20 cellular contexts compared by ENCODE assay signal in the genomic region with DNA sequence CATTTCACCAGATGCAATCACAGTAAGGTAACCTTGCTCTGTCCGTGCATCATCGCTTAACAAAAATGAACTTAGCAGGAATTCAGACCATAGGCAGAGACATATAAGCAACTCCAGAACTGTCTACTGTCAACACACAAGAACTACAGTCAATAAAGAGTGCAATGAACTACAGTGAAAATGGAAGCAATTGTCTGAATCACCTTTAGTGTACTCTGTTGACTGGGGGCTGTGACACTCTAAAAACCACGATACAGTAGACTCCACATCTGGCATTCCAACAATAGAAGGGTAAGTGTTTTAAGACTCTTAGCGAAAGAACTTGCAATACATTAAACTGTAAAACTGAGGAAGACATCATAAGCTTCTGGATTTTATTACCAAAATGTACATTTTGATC.
A peak's percentile ranks its signal among the peaks of the same experiment; 100 is the strongest.
DNase-seq lines count a peak whose midpoint lies in the region; ATAC-seq, FAIRE-seq and TF ChIP-seq lines count a peak whose summit lies in the region.
"Had no signal": no experiment of that assay in that cellular context is flagged by ENCODE, and none has a peak within 500 bp of the region (broad histone marks: within the 10 kb centered on the region; RNA-seq: fewer than 3 reads in every experiment).

No MANE protein-coding gene starts in this region.

- H3K9me3 Mint-ChIP-seq in activated naive CD8-positive, alpha-beta T cell treated with anti-CD3 and anti-CD28 coated beads, Interleukin-2, amount 50 U/mL, for 24 hours, result no peaks in the 10 kb centered on the region
- no peaks in the 10 kb centered on the region for H3K9me3 Mint-ChIP-seq in activated naive CD8-positive, alpha-beta T cell treated with anti-CD3 and anti-CD28 coated beads for 36 hours
- no peaks in the 10 kb centered on the region for H3K9me3 Mint-ChIP-seq in CD4-positive, alpha-beta T cell
- no peaks in the 10 kb centered on the region for H3K9me3 Mint-ChIP-seq in activated CD4-positive, alpha-beta T cell treated with anti-CD3 and anti-CD28 coated beads, Interleukin-2, amount 10 ng/mL, durations not matched to agents 24 days and 14 days

- no peak overlapping the region for H3K27ac Mint-ChIP-seq in activated naive CD8-positive, alpha-beta T cell treated with anti-CD3 and anti-CD28 coated beads, Interleukin-2, amount 50 U/mL, for 24 hours
- H3K27ac Mint-ChIP-seq in activated naive CD8-positive, alpha-beta T cell treated with anti-CD3 and anti-CD28 coated beads for 36 hours, result no peak overlapping the region
- no peak overlapping the region for H3K27ac Mint-ChIP-seq in CD4-positive, alpha-beta T cell
- H3K27ac Mint-ChIP-seq in activated CD4-positive, alpha-beta T cell treated with anti-CD3 and anti-CD28 coated beads, Interleukin-2, amount 10 ng/mL, durations not matched to agents 24 days and 14 days, result no peak overlapping the region
- H3K27ac Mint-ChIP-seq: CD14-positive monocyte had no signal

- H3K9me3 ChIP-seq in kidney (ENCODE audit: control insufficient read depth in 1 of 2, low read length in 2 of 2), result no peaks in the 10 kb centered on the region
- H3K9me3 ChIP-seq in CD4-positive, alpha-beta T cell (ENCODE audit: control insufficient read depth, low read length), result no peaks in the 10 kb centered on the region

- no peaks in the 10 kb centered on the region for H3K36me3 ChIP-seq in kidney (ENCODE audit: control insufficient read depth in 1 of 2, insufficient read depth in 2 of 2, low read length in 2 of 2)

- peak; percentile 46 for ATAC-seq in activated naive CD8-positive, alpha-beta T cell treated with anti-CD3 and anti-CD28 coated beads, Interleukin-2, amount 50 U/mL, for 24 hours
- no peak for ATAC-seq in CD4-positive, alpha-beta T cell (ENCODE audit: poor library complexity)
- ATAC-seq: GM12878, HepG2, K562 had no signal

- H3K36me3 Mint-ChIP-seq in activated naive CD8-positive, alpha-beta T cell treated with anti-CD3 and anti-CD28 coated beads, Interleukin-2, amount 50 U/mL, for 24 hours (ENCODE audit: low read depth), result peaks cover 3% of the 10 kb centered on the region
- H3K36me3 Mint-ChIP-seq in activated naive CD8-positive, alpha-beta T cell treated with anti-CD3 and anti-CD28 coated beads for 36 hours, result peaks cover 19% of the 10 kb centered on the region
- H3K36me3 Mint-ChIP-seq in CD4-positive, alpha-beta T cell (ENCODE audit: low read depth), result peaks cover 35% of the 10 kb centered on the region
- no peaks in the 10 kb centered on the region for H3K36me3 Mint-ChIP-seq in activated CD4-positive, alpha-beta T cell treated with anti-CD3 and anti-CD28 coated beads, Interleukin-2, amount 10 ng/mL, durations not matched to agents 24 days and 14 days (ENCODE audit: low read depth)

- POLR2A ChIA-PET in CD4-positive, alpha-beta T cell (lab: Charles Lee), result no interaction called here

- H3K9ac ChIP-seq in kidney (ENCODE audit: low read length in 2 of 2), result no peak overlapping the region

- H3K27me3 ChIP-seq in CD4-positive, alpha-beta T cell (ENCODE audit: control insufficient read depth, insufficient read depth, low read length), result no peaks in the 10 kb centered on the region

- TF ChIP-seq CTCF in kidney (IDR thresholded peaks at IDR 0.05; ENCODE audit: borderline replicate concordance, extremely low read depth, insufficient read depth), result no peak
- no peak for TF ChIP-seq CTCF in CD4-positive, alpha-beta T cell (IDR thresholded peaks at IDR 0.05)

- H3K27ac ChIP-seq in kidney (ENCODE audit: low read depth in 2 of 2, low read length in 2 of 2), result no peak overlapping the region
- no peak overlapping the region for H3K27ac ChIP-seq in CD4-positive, alpha-beta T cell (ENCODE audit: low read depth, low read length)

- intact Hi-C loops in kidney (cut with DNase I), result no loop called here
- intact Hi-C loops in CD4-positive, alpha-beta T cell (cut with DNase I, micrococcal nuclease), result no loop called here
- intact Hi-C loops in activated CD4-positive, alpha-beta T cell treated with anti-CD3 and anti-CD28 coated beads, Interleukin-2, amount 10 ng/mL, durations not matched to agents 24 days and 14 days (cut with micrococcal nuclease), result no loop called here

- H3K4me3 ChIP-seq in kidney (ENCODE audit: low read length in 2 of 2), result peak overlapping the region; percentile 46 to 51
- H3K4me3 ChIP-seq: GM12878, K562 had no signal

- no peak overlapping the region for H3K4me3 Mint-ChIP-seq in activated naive CD8-positive, alpha-beta T cell treated with anti-CD3 and anti-CD28 coated beads, Interleukin-2, amount 50 U/mL, for 24 hours
- H3K4me3 Mint-ChIP-seq in activated naive CD8-positive, alpha-beta T cell treated with anti-CD3 and anti-CD28 coated beads for 36 hours, result no peak overlapping the region
- H3K4me3 Mint-ChIP-seq in CD4-positive, alpha-beta T cell, result no peak overlapping the region
- no peak overlapping the region for H3K4me3 Mint-ChIP-seq in activated CD4-positive, alpha-beta T cell treated with anti-CD3 and anti-CD28 coated beads, Interleukin-2, amount 10 ng/mL, durations not matched to agents 24 days and 14 days
- H3K4me3 Mint-ChIP-seq: CD14-positive monocyte had no signal

- peaks cover 6 to 13% of the 10 kb centered on the region in 2 donors for H3K4me1 ChIP-seq in kidney (ENCODE audit: control insufficient read depth in 1 of 2, insufficient read depth in 1 of 2, low read depth in 1 of 2, low read length in 2 of 2)

- no peak for DNase-seq in activated naive CD8-positive, alpha-beta T cell treated with anti-CD3 and anti-CD28 coated beads, Interleukin-2, amount 50 U/mL, for 24 hours
- DNase-seq in activated naive CD8-positive, alpha-beta T cell treated with anti-CD3 and anti-CD28 coated beads for 36 hours, result no peak
- DNase-seq in RCC 7860 (ENCODE audit: low spot score), result no peak
- no peak for DNase-seq in kidney
- DNase-seq in CD4-positive, alpha-beta T cell, result no peak
- no peak for DNase-seq in NCI-H526 (lab: John Stamatoyannopoulos, UW)
- DNase-seq in activated CD4-positive, alpha-beta T cell treated with anti-CD3 and anti-CD28 coated beads, Interleukin-2, amount 10 ng/mL, durations not matched to agents 24 days and 14 days, result no peak
- DNase-seq in activated CD4-positive, alpha-beta T cell treated with anti-CD3 and anti-CD28 coated beads for 1 hour, result no peak
- DNase-seq: H7, NCI-H1092, NCI-H1436, NCI-H187 treated with DMSO at 0.1 percent for 48 hours, NCI-H2171, NCI-H524 treated with DMSO at 0.1 percent for 48 hours, RPMI8226, SHP77 had no signal

- CTCF ChIA-PET in CD4-positive, alpha-beta T cell (lab: Charles Lee), result no interaction called here

- H3K27me3 Mint-ChIP-seq in activated naive CD8-positive, alpha-beta T cell treated with anti-CD3 and anti-CD28 coated beads, Interleukin-2, amount 50 U/mL, for 24 hours, result no peaks in the 10 kb centered on the region
- no peaks in the 10 kb centered on the region for H3K27me3 Mint-ChIP-seq in activated naive CD8-positive, alpha-beta T cell treated with anti-CD3 and anti-CD28 coated beads for 36 hours
- no peaks in the 10 kb centered on the region for H3K27me3 Mint-ChIP-seq in CD4-positive, alpha-beta T cell
- H3K27me3 Mint-ChIP-seq in activated CD4-positive, alpha-beta T cell treated with anti-CD3 and anti-CD28 coated beads, Interleukin-2, amount 10 ng/mL, durations not matched to agents 24 days and 14 days, result no peaks in the 10 kb centered on the region

- peaks cover 12% of the 10 kb centered on the region for H3K4me1 Mint-ChIP-seq in activated naive CD8-positive, alpha-beta T cell treated with anti-CD3 and anti-CD28 coated beads, Interleukin-2, amount 50 U/mL, for 24 hours
- peaks cover 20% of the 10 kb centered on the region for H3K4me1 Mint-ChIP-seq in activated naive CD8-positive, alpha-beta T cell treated with anti-CD3 and anti-CD28 coated beads for 36 hours
- peaks cover 31% of the 10 kb centered on the region for H3K4me1 Mint-ChIP-seq in CD4-positive, alpha-beta T cell (ENCODE audit: low read depth)
- H3K4me1 Mint-ChIP-seq in activated CD4-positive, alpha-beta T cell treated with anti-CD3 and anti-CD28 coated beads, Interleukin-2, amount 10 ng/mL, durations not matched to agents 24 days and 14 days, result peaks cover 2% of the 10 kb centered on the region
- H3K4me1 Mint-ChIP-seq: CD14-positive monocyte had no signal

- peak; percentile 53 for FAIRE-seq in RCC 7860 (lab: Jason Lieb, UNC)
- FAIRE-seq in kidney (lab: Jason Lieb, UNC), result no peak
- FAIRE-seq: GM12878, HepG2, K562 had no signal
